In genomic region chr7:124679826-124680225, GRCh38 we compare ENCODE assay signal across 26 cellular contexts.
"Had no signal": no experiment of that assay in that cellular context is flagged by ENCODE, and none has a peak within 500 bp of the region (broad histone marks: within the 10 kb centered on the region; RNA-seq: fewer than 3 reads in every experiment).

No MANE protein-coding gene starts in this region.

- H3K27ac Mint-ChIP-seq: activated CD4-positive, alpha-beta T cell treated with anti-CD3 and anti-CD28 coated beads for 36 hours; activated CD4-positive, alpha-beta T cell treated with anti-CD3 and anti-CD28 coated beads, Interleukin-2, amount 10 ng/mL, durations not matched to agents 7 days and 5 days; activated CD8-positive, alpha-beta T cell treated with anti-CD3 and anti-CD28 coated beads, Interleukin-2, amount 10 ng/mL, durations not matched to agents 7 days and 5 days; activated naive CD4-positive, alpha-beta T cell treated with anti-CD3 and anti-CD28 coated beads, Interleukin-2, amount 50 U/mL, for 24 hours; activated naive CD8-positive, alpha-beta T cell treated with anti-CD3 and anti-CD28 coated beads, Interleukin-2, amount 10 ng/mL, durations not matched to agents 7 days and 5 days; activated T-cell treated with anti-CD3 and anti-CD28 coated beads, Interleukin-2, amount 50 U/mL, for 24 hours; activated T-helper 2 cell treated with anti-CD3 and anti-CD28 coated beads, Interferon-gamma antibody, Interleukin-2, Interleukin-4, amounts not matched to agents 10 μg/mL and 5 μg/mL and 100 μg/mL, durations not matched to agents 14 hours and 24 hours and 36 hours; T-helper 1 cell treated with Interleukin-12 subunit alpha and Interleukin-12 subunit beta and Interleukin-4 antibody, amounts not matched to agents 30 μg/mL and 1 μg/mL, for 36 hours; T-helper 2 cell treated with Interferon-gamma antibody and Interleukin-4, amounts not matched to agents 5 μg/mL and 100 μg/mL, for 36 hours had no signal

- H3K9me3 Mint-ChIP-seq: activated CD4-positive, alpha-beta T cell treated with anti-CD3 and anti-CD28 coated beads, Interleukin-2, amount 10 ng/mL, durations not matched to agents 7 days and 5 days; activated naive CD4-positive, alpha-beta T cell treated with anti-CD3 and anti-CD28 coated beads, Interleukin-2, amount 50 U/mL, for 24 hours; activated naive CD8-positive, alpha-beta T cell treated with anti-CD3 and anti-CD28 coated beads, Interleukin-2, amount 10 ng/mL, durations not matched to agents 7 days and 5 days; activated T-cell treated with anti-CD3 and anti-CD28 coated beads, Interleukin-2, amount 50 U/mL, for 24 hours; activated T-helper 2 cell treated with anti-CD3 and anti-CD28 coated beads, Interferon-gamma antibody, Interleukin-2, Interleukin-4, amounts not matched to agents 10 μg/mL and 5 μg/mL and 100 μg/mL, durations not matched to agents 14 hours and 24 hours and 36 hours; T-helper 1 cell treated with Interleukin-12 subunit alpha and Interleukin-12 subunit beta and Interleukin-4 antibody, amounts not matched to agents 30 μg/mL and 1 μg/mL, for 36 hours; T-helper 2 cell treated with Interferon-gamma antibody and Interleukin-4, amounts not matched to agents 5 μg/mL and 100 μg/mL, for 36 hours had no signal

- H3K4me3 ChIP-seq: ascending aorta, cardiac muscle cell, SJCRH30 had no signal

- H3K27ac ChIP-seq: ascending aorta, cardiac muscle cell, SJCRH30 had no signal

- DNase-seq: activated CD4-positive, alpha-beta T cell treated with anti-CD3 and anti-CD28 coated beads for 36 hours; activated CD4-positive, alpha-beta T cell treated with anti-CD3 and anti-CD28 coated beads, Interleukin-2, amount 10 ng/mL, durations not matched to agents 7 days and 5 days; activated CD4-positive, alpha-beta T cell treated with anti-CD3 and anti-CD28 coated beads, Interleukin-2, amount 50 U/mL, for 48 hours; activated CD8-positive, alpha-beta T cell treated with anti-CD3 and anti-CD28 coated beads, Interleukin-2, amount 10 ng/mL, durations not matched to agents 7 days and 5 days; activated gamma-delta T cell; activated naive CD4-positive, alpha-beta T cell treated with Interleukin-2 at 50 U/mL for 16 hours; activated naive CD8-positive, alpha-beta T cell treated with anti-CD3 and anti-CD28 coated beads, Interleukin-2, amount 10 ng/mL, durations not matched to agents 7 days and 5 days; activated T-cell treated with anti-CD3 and anti-CD28 coated beads, Interleukin-2, amount 50 U/mL, for 24 hours; amygdala; NCI-H1105; NCI-H1417 treated with DMSO at 0.1 percent for 48 hours; NCI-H187 treated with DMSO at 0.1 percent for 48 hours; NCI-H2081 treated with DMSO at 0.1 percent for 48 hours; NCI-H226; NCI-H446 treated with DMSO at 0.1 percent for 48 hours; NCI-H524; SJCRH30; SK-N-SH had no signal

- H3K4me1 ChIP-seq: ascending aorta, SJCRH30 had no signal

- H3K4me2 ChIP-seq: SK-N-SH had no signal

- H3K4me3 Mint-ChIP-seq: activated CD4-positive, alpha-beta T cell treated with anti-CD3 and anti-CD28 coated beads for 36 hours; activated CD4-positive, alpha-beta T cell treated with anti-CD3 and anti-CD28 coated beads, Interleukin-2, amount 10 ng/mL, durations not matched to agents 7 days and 5 days; activated CD8-positive, alpha-beta T cell treated with anti-CD3 and anti-CD28 coated beads, Interleukin-2, amount 10 ng/mL, durations not matched to agents 7 days and 5 days; activated naive CD4-positive, alpha-beta T cell treated with anti-CD3 and anti-CD28 coated beads, Interleukin-2, amount 50 U/mL, for 24 hours; activated naive CD8-positive, alpha-beta T cell treated with anti-CD3 and anti-CD28 coated beads, Interleukin-2, amount 10 ng/mL, durations not matched to agents 7 days and 5 days; activated T-cell treated with anti-CD3 and anti-CD28 coated beads, Interleukin-2, amount 50 U/mL, for 24 hours; central memory CD8-positive, alpha-beta T cell; T-helper 1 cell treated with Interleukin-12 subunit alpha and Interleukin-12 subunit beta and Interleukin-4 antibody, amounts not matched to agents 30 μg/mL and 1 μg/mL, for 36 hours; T-helper 2 cell treated with Interferon-gamma antibody and Interleukin-4, amounts not matched to agents 5 μg/mL and 100 μg/mL, for 36 hours had no signal

- H3K9ac ChIP-seq: SK-N-SH had no signal

- H3K27me3 ChIP-seq: ascending aorta, cardiac muscle cell, SJCRH30 had no signal

- H3K36me3 Mint-ChIP-seq: activated naive CD4-positive, alpha-beta T cell treated with anti-CD3 and anti-CD28 coated beads, Interleukin-2, amount 50 U/mL, for 24 hours; activated naive CD8-positive, alpha-beta T cell treated with anti-CD3 and anti-CD28 coated beads, Interleukin-2, amount 10 ng/mL, durations not matched to agents 7 days and 5 days had no signal

- ATAC-seq: activated CD4-positive, alpha-beta T cell treated with anti-CD3 and anti-CD28 coated beads for 36 hours; activated CD4-positive, CD25-positive, alpha-beta regulatory T cell treated with anti-CD3 and anti-CD28 coated beads, Interleukin-2, amount 50 U/mL, for 24 hours; activated CD8-positive, alpha-beta T cell treated with anti-CD3 and anti-CD28 coated beads, Interleukin-2, amount 10 ng/mL, durations not matched to agents 7 days and 5 days had no signal

- H3K27me3 Mint-ChIP-seq: activated CD4-positive, alpha-beta T cell treated with anti-CD3 and anti-CD28 coated beads for 36 hours; activated CD4-positive, alpha-beta T cell treated with anti-CD3 and anti-CD28 coated beads, Interleukin-2, amount 10 ng/mL, durations not matched to agents 7 days and 5 days; activated naive CD4-positive, alpha-beta T cell treated with anti-CD3 and anti-CD28 coated beads, Interleukin-2, amount 50 U/mL, for 24 hours; activated naive CD8-positive, alpha-beta T cell treated with anti-CD3 and anti-CD28 coated beads, Interleukin-2, amount 10 ng/mL, durations not matched to agents 7 days and 5 days; activated T-cell treated with anti-CD3 and anti-CD28 coated beads, Interleukin-2, amount 50 U/mL, for 24 hours; central memory CD8-positive, alpha-beta T cell had no signal

- H3K36me3 ChIP-seq: ascending aorta, cardiac muscle cell, SJCRH30 had no signal

- H3K4me1 Mint-ChIP-seq: activated CD4-positive, alpha-beta T cell treated with anti-CD3 and anti-CD28 coated beads for 36 hours; activated CD4-positive, alpha-beta T cell treated with anti-CD3 and anti-CD28 coated beads, Interleukin-2, amount 10 ng/mL, durations not matched to agents 7 days and 5 days; activated naive CD4-positive, alpha-beta T cell treated with anti-CD3 and anti-CD28 coated beads, Interleukin-2, amount 50 U/mL, for 24 hours; activated naive CD8-positive, alpha-beta T cell treated with anti-CD3 and anti-CD28 coated beads, Interleukin-2, amount 10 ng/mL, durations not matched to agents 7 days and 5 days; central memory CD8-positive, alpha-beta T cell had no signal
